ENCODE assay signal across 8 cellular contexts in genomic region chr5:59296317-59297264, GRCh38.
A peak's percentile ranks its signal among the peaks of the same experiment; 100 is the strongest.
DNase-seq lines count a peak whose midpoint lies in the region; ATAC-seq, FAIRE-seq and TF ChIP-seq lines count a peak whose summit lies in the region.

No MANE protein-coding gene starts in this region.

- intact Hi-C loops in heart right ventricle (cut with DNase I) = loop anchor here in 1 of 10 donors (2.0 kb wide), 1 partner anchor 20 kb away; no protein-coding TSS in a partner anchor
- intact Hi-C loops in OCI-LY7 (cut with micrococcal nuclease; ENCODE audit: unreplicated experiment) = no loop called here

- CTCF ChIA-PET in OCI-LY7 (lab: Charles Lee; ENCODE audit: unreplicated experiment) = no interaction called here

- WGBS in heart right ventricle, 2 donors = 18 to 20% methylated on average over 5 of the region's 5 CpGs
- 10 to 34% (median 32%) methylated on average over 5 of the region's 5 CpGs for WGBS in small intestine, 3 donors

- no peaks in the 10 kb centered on the region for H4K20me1 ChIP-seq in OCI-LY7 (ENCODE audit: insufficient read depth, low read length)

- peak overlapping the region; percentile 75 for H3K27ac Mint-ChIP-seq in HFFc6

- H3K27me3 ChIP-seq in heart right ventricle = no peaks in the 10 kb centered on the region
- H3K27me3 ChIP-seq in small intestine (ENCODE audit: control insufficient read depth in 2 of 2, insufficient read depth in 2 of 2, low read length in 2 of 2) = no peaks in the 10 kb centered on the region

- H3K4me2 ChIP-seq in OCI-LY7 (ENCODE audit: low read length) = no peak overlapping the region

- no peaks in the 10 kb centered on the region for H3K79me2 ChIP-seq in OCI-LY7 (ENCODE audit: insufficient read depth, low read depth, low read length)

- H3K9me3 ChIP-seq in heart right ventricle (no peaks in the 10 kb centered on the region), small intestine (ENCODE audit: control insufficient read depth, low read depth) (no peaks in the 10 kb centered on the region), OCI-LY7 (ENCODE audit: low read length) (no peaks in the 10 kb centered on the region)

- POLR2A ChIA-PET in OCI-LY7 (lab: Charles Lee) = interaction anchor here (0.7 kb wide), 2 partner anchors 367 to 403 kb away, joined by 3 to 4 read pairs; no protein-coding TSS in a partner anchor

- no peaks in the 10 kb centered on the region for H3K9me3 Mint-ChIP-seq in HFFc6

- H3K4me1 ChIP-seq in heart right ventricle (peaks cover 0 to 38% (median 29%) of the 10 kb centered on the region in 9 donors), small intestine (ENCODE audit: control insufficient read depth in 2 of 2, insufficient read depth in 1 of 2, low read depth in 1 of 2, low read length in 1 of 2) (peaks cover 0 to 2% of the 10 kb centered on the region in 2 donors), OCI-LY7 (ENCODE audit: insufficient read depth, low read length, poor library complexity, severe bottlenecking) (no peaks in the 10 kb centered on the region)

- H3K27ac ChIP-seq in heart right ventricle (peak overlapping the region in 7 of 10 donors; percentile 26 to 87 (median 73)), small intestine (ENCODE audit: low read depth in 1 of 2, low read length in 1 of 2) (peak overlapping the region; percentile 68 to 83), OCI-LY7 (ENCODE audit: low read depth, low read length, poor library complexity, severe bottlenecking) (no peak overlapping the region)

- ATAC-seq in heart right ventricle = peak in 7 of 8 donors; percentile 41 to 63 (median 50)
- no peak for ATAC-seq in GM19452 (IDR thresholded peaks at IDR 0.05; ENCODE audit: unreplicated experiment)

- H2AFZ ChIP-seq in OCI-LY7 (ENCODE audit: low read length) = no peak overlapping the region

- no peaks in the 10 kb centered on the region for H3K27me3 Mint-ChIP-seq in HFFc6 (ENCODE audit: insufficient read depth)

- peaks cover 15% of the 10 kb centered on the region for H3K4me1 Mint-ChIP-seq in HFFc6 (ENCODE audit: low read depth)

- no TSS peak for BruUV-seq in OCI-LY7 (replicated peaks; lab: Mats Ljungman, UMichigan)

- H3K4me3 Mint-ChIP-seq in HFFc6 = peak overlapping the region; percentile 89

- H3K36me3 ChIP-seq in heart right ventricle (no peaks in the 10 kb centered on the region), small intestine (ENCODE audit: control insufficient read depth in 2 of 2, insufficient read depth in 2 of 2, low read length in 2 of 2) (no peaks in the 10 kb centered on the region), OCI-LY7 (ENCODE audit: insufficient read depth, low read length) (no peaks in the 10 kb centered on the region)

- FAIRE-seq in small intestine (lab: Jason Lieb, UNC) = peak; percentile 44

- no peaks in the 10 kb centered on the region for H3K36me3 Mint-ChIP-seq in HFFc6 (ENCODE audit: low read depth)

- TF ChIP-seq CTCF in HFFc6 (IDR thresholded peaks at IDR 0.05) (no peak), heart right ventricle (IDR thresholded peaks at IDR 0.05) (no peak), OCI-LY7 (conservative IDR thresholded peaks at IDR 0.05; ENCODE audit: low read length) (no peak)

- no peak for DNase-seq in HFFc6
- DNase-seq in SW480 (ENCODE audit: low spot score) = peak; percentile 62
- no peak for DNase-seq in heart right ventricle
- DNase-seq in small intestine = peak; percentile 63
- no peak for DNase-seq in NCI-H2107 (lab: John Stamatoyannopoulos, UW)
- no peak for DNase-seq in OCI-LY7 (ENCODE audit: low spot score)
- no peak for DNase-seq in GM19238 (ENCODE audit: insufficient read length, low spot score)

- no peaks in the 10 kb centered on the region for H3K9me2 ChIP-seq in OCI-LY7 (ENCODE audit: insufficient read depth, low read length)

- H3K4me3 ChIP-seq in heart right ventricle (peak overlapping the region in 9 of 10 donors; percentile 12 to 53 (median 38)), small intestine (ENCODE audit: low read depth in 1 of 2, low read length in 2 of 2) (peak overlapping the region in 1 of 2 donors; percentile 35), OCI-LY7 (ENCODE audit: low read depth, low read length, poor library complexity, severe bottlenecking) (no peak overlapping the region)

Comparison
In these comparisons a context has a peak if more than half of its experiments do, and no peak if none do; other contexts are left out.
1. DNase-seq: peak in SW480 (single experiment) and small intestine (single experiment); none in HFFc6 (single experiment), heart right ventricle (0 of 2), NCI-H2107 (single experiment), OCI-LY7 (single experiment) and GM19238 (single experiment).